ENCODE assay signal across 17 cellular contexts in genomic region chr14:74705607-74706006, GRCh38.
"Had no signal": no experiment of that assay in that cellular context is flagged by ENCODE, and none has a peak within 500 bp of the region (broad histone marks: within the 10 kb centered on the region; RNA-seq: fewer than 3 reads in every experiment).

No MANE protein-coding gene starts in this region.

- H3K27ac Mint-ChIP-seq: activated naive CD4-positive, alpha-beta T cell treated with anti-CD3 and anti-CD28 coated beads, Interleukin-2, amount 50 U/mL, for 24 hours; mesothelial cell of epicardium; natural killer cell treated with Interleukin-12 subunit alpha and Interleukin-12 subunit beta and Interleukin-15 and Interleukin-18, amount 100 ng/mL, for 72 hours; T-helper 1 cell treated with Interleukin-12 subunit alpha and Interleukin-12 subunit beta and Interleukin-4 antibody, amounts not matched to agents 30 μg/mL and 1 μg/mL, for 36 hours had no signal

- H3K4me3 Mint-ChIP-seq: activated naive CD4-positive, alpha-beta T cell treated with anti-CD3 and anti-CD28 coated beads, Interleukin-2, amount 50 U/mL, for 24 hours; activated T-cell treated with anti-CD3 and anti-CD28 coated beads, Interleukin-2, amount 50 U/mL, for 72 hours; mesothelial cell of epicardium; natural killer cell treated with Interleukin-12 subunit alpha and Interleukin-12 subunit beta and Interleukin-15 and Interleukin-18, amount 100 ng/mL, for 72 hours; T-helper 1 cell treated with Interleukin-12 subunit alpha and Interleukin-12 subunit beta and Interleukin-4 antibody, amounts not matched to agents 30 μg/mL and 1 μg/mL, for 36 hours had no signal

- FAIRE-seq: frontal cortex had no signal

- H3K9me3 ChIP-seq: adrenal gland, right atrium auricular region had no signal

- ATAC-seq: activated T-cell treated with anti-CD3 and anti-CD28 coated beads, Interleukin-2, amount 50 U/mL, for 72 hours; left lobe of liver; natural killer cell treated with Interleukin-12 subunit alpha and Interleukin-12 subunit beta and Interleukin-15 and Interleukin-18, amount 100 ng/mL, for 72 hours had no signal

- H3K4me3 ChIP-seq: cardiac muscle cell, right atrium auricular region, stomach had no signal

- DNase-seq: activated CD4-positive, alpha-beta T cell treated with anti-CD3 and anti-CD28 coated beads for 1 hour; activated effector memory CD4-positive, alpha-beta T cell treated with anti-CD3 and anti-CD28 coated beads, Interleukin-2, amount 50 U/mL, for 16 hours; activated T-cell treated with anti-CD3 and anti-CD28 coated beads, Interleukin-2, amount 50 U/mL, for 72 hours; adrenal gland; head of caudate nucleus; kidney; nucleus accumbens; posterior cingulate gyrus; stomach had no signal

- H3K9me3 Mint-ChIP-seq: natural killer cell treated with Interleukin-12 subunit alpha and Interleukin-12 subunit beta and Interleukin-15 and Interleukin-18, amount 100 ng/mL, for 72 hours had no signal

- H3K27ac ChIP-seq: cardiac muscle cell, right atrium auricular region, stomach had no signal

- H3K4me1 ChIP-seq: right atrium auricular region had no signal

- H3K27me3 Mint-ChIP-seq: activated naive CD4-positive, alpha-beta T cell treated with anti-CD3 and anti-CD28 coated beads, Interleukin-2, amount 50 U/mL, for 24 hours; natural killer cell treated with Interleukin-12 subunit alpha and Interleukin-12 subunit beta and Interleukin-15 and Interleukin-18, amount 100 ng/mL, for 72 hours had no signal

- H3K36me3 ChIP-seq: adrenal gland, cardiac muscle cell, right atrium auricular region had no signal

- H3K27me3 ChIP-seq: adrenal gland, cardiac muscle cell, right atrium auricular region, stomach had no signal
